In genomic region chr11:130217632-130218031, GRCh38 we compare ENCODE assay signal across 32 cellular contexts. TPM values are rescaled to one million over a fixed set of nuclear protein-coding genes. Genes with fewer than 3 reads are reported as not detected.
DNase-seq lines count a peak whose midpoint lies in the region; ATAC-seq and TF ChIP-seq lines count a peak whose summit lies in the region.
"Had no signal": no experiment of that assay in that cellular context is flagged by ENCODE, and none has a peak within 500 bp of the region (broad histone marks: within the 10 kb centered on the region; RNA-seq: fewer than 3 reads in every experiment).

No MANE protein-coding gene starts in this region.

- TF ChIP-seq POLR2A in stomach (IDR thresholded peaks at IDR 0.05), result no peak

- H3K36me3 Mint-ChIP-seq in central memory CD8-positive, alpha-beta T cell (ENCODE audit: insufficient read depth), result peaks cover 4% of the 10 kb centered on the region
- H3K36me3 Mint-ChIP-seq: activated naive CD4-positive, alpha-beta T cell treated with anti-CD3 and anti-CD28 coated beads, Interleukin-2, amount 50 U/mL, for 24 hours; T-cell had no signal

- H3K4me1 ChIP-seq in stomach, result peaks cover 8 to 10% (median 9%) of the 10 kb centered on the region in 4 donors
- H3K4me1 ChIP-seq: SJSA1 had no signal

- H3K27me3 Mint-ChIP-seq in central memory CD8-positive, alpha-beta T cell, result peaks cover 18% of the 10 kb centered on the region
- H3K27me3 Mint-ChIP-seq: activated naive CD4-positive, alpha-beta T cell treated with anti-CD3 and anti-CD28 coated beads, Interleukin-2, amount 50 U/mL, for 24 hours; progenitor cell of endocrine pancreas had no signal

- H3K27ac Mint-ChIP-seq in central memory CD8-positive, alpha-beta T cell (ENCODE audit: low read depth), result peak overlapping the region; percentile 16
- H3K27ac Mint-ChIP-seq: activated CD4-positive, alpha-beta T cell treated with anti-CD3 and anti-CD28 coated beads, Interleukin-2, amount 10 ng/mL, durations not matched to agents 24 days and 14 days; activated naive CD4-positive, alpha-beta T cell treated with anti-CD3 and anti-CD28 coated beads, Interleukin-2, amount 50 U/mL, for 24 hours; progenitor cell of endocrine pancreas; T-cell had no signal

- peaks cover 0 to 2% (median 0%) of the 10 kb centered on the region in 3 donors for H3K27me3 ChIP-seq in stomach
- H3K27me3 ChIP-seq: gastrocnemius medialis, SJSA1 had no signal

- H3K9me3 ChIP-seq in stomach, result no peaks in the 10 kb centered on the region
- H3K9me3 ChIP-seq: gastrocnemius medialis, neutrophil, SJSA1 had no signal

- no peaks in the 10 kb centered on the region for H3K9me3 Mint-ChIP-seq in central memory CD8-positive, alpha-beta T cell
- H3K9me3 Mint-ChIP-seq: activated CD4-positive, alpha-beta T cell treated with anti-CD3 and anti-CD28 coated beads, Interleukin-2, amount 10 ng/mL, durations not matched to agents 24 days and 14 days; activated naive CD4-positive, alpha-beta T cell treated with anti-CD3 and anti-CD28 coated beads, Interleukin-2, amount 50 U/mL, for 24 hours; T-cell had no signal

- no peak for ATAC-seq in central memory CD8-positive, alpha-beta T cell (replicated peaks; ENCODE audit: extremely low read depth, poor library complexity, severe bottlenecking)
- ATAC-seq: gastrocnemius medialis, T-cell had no signal

- H3K4me1 Mint-ChIP-seq in central memory CD8-positive, alpha-beta T cell, result peaks cover 8% of the 10 kb centered on the region
- H3K4me1 Mint-ChIP-seq: activated CD4-positive, alpha-beta T cell treated with anti-CD3 and anti-CD28 coated beads, Interleukin-2, amount 10 ng/mL, durations not matched to agents 24 days and 14 days; activated naive CD4-positive, alpha-beta T cell treated with anti-CD3 and anti-CD28 coated beads, Interleukin-2, amount 50 U/mL, for 24 hours had no signal

- DNase-seq in activated CD8-positive, alpha-beta memory T cell treated with anti-CD3 and anti-CD28 coated beads for 24 hours, result peak; percentile 24
- DNase-seq in activated CD8-positive, alpha-beta memory T cell treated with anti-CD3 and anti-CD28 coated beads, Interleukin-2, amount 50 U/mL, for 4 hours, result no peak
- no peak for DNase-seq in central memory CD8-positive, alpha-beta T cell (ENCODE audit: low spot score in 2 of 2)
- peak; percentile 62 for DNase-seq in mesenteric fat pad (ENCODE audit: low spot score)
- peak; percentile 21 for DNase-seq in stomach
- no peak for DNase-seq in NCI-H1092 treated with DMSO at 0.1 percent for 48 hours (lab: John Stamatoyannopoulos, UW)
- no peak for DNase-seq in MV-4-11 (lab: John Stamatoyannopoulos, UW)
- DNase-seq in HCEC 1CT, result no peak
- DNase-seq: 8988T; activated CD4-positive, alpha-beta T cell treated with anti-CD3 and anti-CD28 coated beads, Interleukin-2, amount 10 ng/mL, durations not matched to agents 24 days and 14 days; amygdala; brain microvascular endothelial cell; C1 segment of cervical spinal cord; DMS79 treated with DMSO at 0.1 percent for 48 hours; gastrocnemius medialis; GDM1; KG1; left cardiac atrium; mesenchymal stem cell; NCI-H1105 treated with DMSO at 0.1 percent for 48 hours; NCI-H187 treated with DMSO at 0.1 percent for 48 hours; NCI-H2171; stimulated activated CD4-positive, alpha-beta T cell treated with anti-CD3 and anti-CD28 coated beads, Interleukin-4, amount 100 ng/mL, for 24 hours; substantia nigra; T-cell had no signal

- no peak overlapping the region for H3K27ac ChIP-seq in stomach
- H3K27ac ChIP-seq: brain microvascular endothelial cell, gastrocnemius medialis, neutrophil, RWPE1, SJSA1 had no signal

- no peak overlapping the region for H3K4me3 ChIP-seq in stomach
- H3K4me3 ChIP-seq: gastrocnemius medialis, SJSA1 had no signal

- H3K4me3 Mint-ChIP-seq in central memory CD8-positive, alpha-beta T cell, result no peak overlapping the region
- H3K4me3 Mint-ChIP-seq: activated CD4-positive, alpha-beta T cell treated with anti-CD3 and anti-CD28 coated beads, Interleukin-2, amount 10 ng/mL, durations not matched to agents 24 days and 14 days; activated naive CD4-positive, alpha-beta T cell treated with anti-CD3 and anti-CD28 coated beads, Interleukin-2, amount 50 U/mL, for 24 hours; T-cell had no signal

- intact Hi-C loops in stomach (cut with DNase I; ENCODE audit: low total_unique reads), result loop anchor here (10.0 kb wide), 1 partner anchor 647 kb away; no protein-coding TSS in a partner anchor

- TF ChIP-seq CTCF in stomach (IDR thresholded peaks at IDR 0.05), result no peak

- 65 to 78% (median 70%) methylated on average over 7 of the region's 7 CpGs for WGBS in stomach, 5 donors

- TF ChIP-seq EP300 in stomach (IDR thresholded peaks at IDR 0.05), result no peak

- H3K36me3 ChIP-seq in stomach, result peaks cover 0 to under 1% (median 0%) of the 10 kb centered on the region in 4 donors
- H3K36me3 ChIP-seq: brain microvascular endothelial cell, gastrocnemius medialis, neutrophil, SJSA1 had no signal

RNA-seq across cellular contexts. Expression of gene ST14, which starts 58.0 kb away (rescaled TPM):
- total RNA-seq in mesenteric fat pad (13.3 TPM), stomach (100 to 1,000 TPM in 2 of 5 donors, 10 to 100 TPM in 3; 43.9 to 380 (median 62.5) TPM)
- 10 to 100 TPM; 12.4 to 48.6 (median 48.3) TPM for polyA plus RNA-seq in stomach
- total RNA-seq: activated CD4-positive, alpha-beta T cell treated with anti-CD3 and anti-CD28 coated beads, Interleukin-2, amount 10 ng/mL, durations not matched to agents 24 days and 14 days; myocyte; NCI-H460; SJSA1 had no signal

Comparison
In these comparisons a context has a peak if more than half of its experiments do, and no peak if none do; other contexts are left out.
1. DNase-seq: peak in activated CD8-positive, alpha-beta memory T cell treated with anti-CD3 and anti-CD28 coated beads for 24 hours (single experiment), mesenteric fat pad (single experiment) and stomach (single experiment); none in activated CD8-positive, alpha-beta memory T cell treated with anti-CD3 and anti-CD28 coated beads, Interleukin-2, amount 50 U/mL, for 4 hours (single experiment), central memory CD8-positive, alpha-beta T cell (0 of 2), NCI-H1092 treated with DMSO at 0.1 percent for 48 hours (single experiment), MV-4-11 (single experiment) and HCEC 1CT (single experiment).